ENCODE assay signal across 8 cellular contexts in the genomic region with DNA sequence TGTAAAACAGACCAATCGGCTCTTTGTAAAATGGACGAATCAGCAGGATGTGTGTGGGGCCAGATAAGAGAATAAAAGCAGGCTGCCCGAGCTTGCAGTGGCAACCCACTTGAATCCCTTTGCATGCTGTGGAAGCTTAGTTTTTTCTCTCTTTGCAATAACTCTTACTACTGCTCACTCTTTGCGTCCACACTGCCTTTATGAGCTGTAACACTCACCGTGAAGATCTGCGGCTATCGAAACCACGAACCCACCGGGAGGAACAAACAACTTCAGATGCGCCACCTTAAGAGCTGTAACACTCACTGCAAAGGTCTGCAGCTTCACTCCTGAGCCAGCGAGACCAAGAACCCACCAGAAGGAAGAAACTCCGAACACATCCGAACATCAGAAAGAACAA.
DNase-seq lines count a peak whose midpoint lies in the region; ATAC-seq and TF ChIP-seq lines count a peak whose summit lies in the region.
"Not testable (repeated sequence)": the region's sequence is repeated elsewhere in the genome, so short reads cannot be mapped to it uniquely, and the experiment has no call there.

No MANE protein-coding gene starts in this region.

- not testable (repeated sequence) for H3K4me1 Mint-ChIP-seq in CD4-positive, alpha-beta T cell (ENCODE audit: low read depth); T-helper 1 cell treated with Interleukin-12 subunit alpha and Interleukin-12 subunit beta and Interleukin-4 antibody, amounts not matched to agents 30 μg/mL and 1 μg/mL, for 36 hours (ENCODE audit: low read depth); activated CD4-positive, alpha-beta T cell treated with anti-CD3 and anti-CD28 coated beads, Interleukin-2, amount 10 ng/mL, durations not matched to agents 7 days and 5 days; stimulated activated naive CD8-positive, alpha-beta T cell treated with anti-CD3 and anti-CD28 coated beads, Interleukin-15, amount 100 ng/mL, for 72 hours
- H3K4me1 Mint-ChIP-seq in GM23338: peaks cover 39% of the 10 kb centered on the region
- H3K4me1 Mint-ChIP-seq in activated T-cell treated with anti-CD3 and anti-CD28 coated beads, Interleukin-2, amount 50 U/mL, for 24 hours (ENCODE audit: low read depth): peaks cover 19% of the 10 kb centered on the region
- H3K4me1 Mint-ChIP-seq in activated naive CD8-positive, alpha-beta T cell treated with anti-CD3 and anti-CD28 coated beads, Interleukin-2, amount 10 ng/mL, durations not matched to agents 7 days and 5 days: peaks cover 15% of the 10 kb centered on the region

- not testable (repeated sequence) for H3K27ac Mint-ChIP-seq in CD4-positive, alpha-beta T cell; GM23338; T-helper 1 cell treated with Interleukin-12 subunit alpha and Interleukin-12 subunit beta and Interleukin-4 antibody, amounts not matched to agents 30 μg/mL and 1 μg/mL, for 36 hours; activated CD4-positive, alpha-beta T cell treated with anti-CD3 and anti-CD28 coated beads, Interleukin-2, amount 10 ng/mL, durations not matched to agents 7 days and 5 days; activated T-cell treated with anti-CD3 and anti-CD28 coated beads, Interleukin-2, amount 50 U/mL, for 24 hours; stimulated activated naive CD8-positive, alpha-beta T cell treated with anti-CD3 and anti-CD28 coated beads, Interleukin-15, amount 100 ng/mL, for 72 hours
- H3K27ac Mint-ChIP-seq in activated naive CD8-positive, alpha-beta T cell treated with anti-CD3 and anti-CD28 coated beads, Interleukin-2, amount 10 ng/mL, durations not matched to agents 7 days and 5 days: peak overlapping the region; percentile 71

- not testable (repeated sequence) for H3K27me3 ChIP-seq in CD4-positive, alpha-beta T cell (ENCODE audit: control insufficient read depth, insufficient read depth, low read length); GM23338 (ENCODE audit: insufficient read depth)

- TF ChIP-seq CTCF in CD4-positive, alpha-beta T cell (IDR thresholded peaks at IDR 0.05); GM23338 (conservative IDR thresholded peaks at IDR 0.05; ENCODE audit: low read depth in 2 of 2): not testable (repeated sequence)

- not testable (repeated sequence) for DNase-seq in CD4-positive, alpha-beta T cell; GM23338 (ENCODE audit: low spot score); activated CD4-positive, alpha-beta T cell treated with anti-CD3 and anti-CD28 coated beads, Interleukin-2, amount 10 ng/mL, durations not matched to agents 7 days and 5 days
- DNase-seq in activated T-cell treated with anti-CD3 and anti-CD28 coated beads, Interleukin-2, amount 50 U/mL, for 24 hours: peak; percentile 29
- DNase-seq in activated gamma-delta T cell treated with Interleukin-2 at 50 U/mL for 16 hours: peak; percentile 9
- peak; percentile 37 for DNase-seq in activated naive CD8-positive, alpha-beta T cell treated with anti-CD3 and anti-CD28 coated beads, Interleukin-2, amount 10 ng/mL, durations not matched to agents 7 days and 5 days
- DNase-seq in stimulated activated naive CD8-positive, alpha-beta T cell treated with anti-CD3 and anti-CD28 coated beads, Interleukin-15, amount 100 ng/mL, for 72 hours: peak in 1 of 2 donors; percentile 14

- not testable (repeated sequence) for H3K36me3 ChIP-seq in GM23338 (ENCODE audit: insufficient read depth)

- H3K9me3 ChIP-seq in CD4-positive, alpha-beta T cell (ENCODE audit: control insufficient read depth, low read length): not testable (repeated sequence)

- H3K4me1 ChIP-seq in GM23338 (ENCODE audit: insufficient read depth): peaks cover 16% of the 10 kb centered on the region

- H3K27ac ChIP-seq in CD4-positive, alpha-beta T cell (ENCODE audit: low read depth, low read length); GM23338 (ENCODE audit: low read depth): not testable (repeated sequence)

- not testable (repeated sequence) for H3K4me2 ChIP-seq in GM23338

- H3K4me3 ChIP-seq in GM23338: not testable (repeated sequence)

- H3F3A ChIP-seq in GM23338 (replicated peaks; ENCODE audit: low read depth): not testable (repeated sequence)

- CTCF ChIA-PET in CD4-positive, alpha-beta T cell (lab: Charles Lee): not testable (repeated sequence)
- CTCF ChIA-PET in activated CD4-positive, alpha-beta T cell treated with anti-CD3 and anti-CD28 coated beads, Interleukin-2, amount 10 ng/mL, durations not matched to agents 7 days and 5 days (lab: Charles Lee): interaction anchor here (1.1 to 1.9 kb wide), 2 partner anchors 28 to 50 kb away, joined by 3 to 4 read pairs; no protein-coding TSS in a partner anchor

- not testable (repeated sequence) for H3K9me2 ChIP-seq in GM23338 (ENCODE audit: insufficient read depth)

- H3K9me3 Mint-ChIP-seq in CD4-positive, alpha-beta T cell; T-helper 1 cell treated with Interleukin-12 subunit alpha and Interleukin-12 subunit beta and Interleukin-4 antibody, amounts not matched to agents 30 μg/mL and 1 μg/mL, for 36 hours; activated CD4-positive, alpha-beta T cell treated with anti-CD3 and anti-CD28 coated beads, Interleukin-2, amount 10 ng/mL, durations not matched to agents 7 days and 5 days; activated T-cell treated with anti-CD3 and anti-CD28 coated beads, Interleukin-2, amount 50 U/mL, for 24 hours; activated naive CD8-positive, alpha-beta T cell treated with anti-CD3 and anti-CD28 coated beads, Interleukin-2, amount 10 ng/mL, durations not matched to agents 7 days and 5 days; stimulated activated naive CD8-positive, alpha-beta T cell treated with anti-CD3 and anti-CD28 coated beads, Interleukin-15, amount 100 ng/mL, for 72 hours: not testable (repeated sequence)
- peaks cover 14% of the 10 kb centered on the region for H3K9me3 Mint-ChIP-seq in GM23338

- intact Hi-C loops in CD4-positive, alpha-beta T cell (cut with DNase I, micrococcal nuclease): not testable (repeated sequence)

- not testable (repeated sequence) for H3K36me3 Mint-ChIP-seq in CD4-positive, alpha-beta T cell (ENCODE audit: low read depth); T-helper 1 cell treated with Interleukin-12 subunit alpha and Interleukin-12 subunit beta and Interleukin-4 antibody, amounts not matched to agents 30 μg/mL and 1 μg/mL, for 36 hours (ENCODE audit: low read depth); activated CD4-positive, alpha-beta T cell treated with anti-CD3 and anti-CD28 coated beads, Interleukin-2, amount 10 ng/mL, durations not matched to agents 7 days and 5 days (ENCODE audit: low read depth); activated T-cell treated with anti-CD3 and anti-CD28 coated beads, Interleukin-2, amount 50 U/mL, for 24 hours (ENCODE audit: low read depth); activated naive CD8-positive, alpha-beta T cell treated with anti-CD3 and anti-CD28 coated beads, Interleukin-2, amount 10 ng/mL, durations not matched to agents 7 days and 5 days
- H3K36me3 Mint-ChIP-seq in GM23338 (ENCODE audit: low read depth): peaks cover 10% of the 10 kb centered on the region

- POLR2A ChIA-PET in CD4-positive, alpha-beta T cell (lab: Charles Lee); activated CD4-positive, alpha-beta T cell treated with anti-CD3 and anti-CD28 coated beads, Interleukin-2, amount 10 ng/mL, durations not matched to agents 7 days and 5 days (lab: Charles Lee); activated naive CD8-positive, alpha-beta T cell treated with anti-CD3 and anti-CD28 coated beads, Interleukin-2, amount 10 ng/mL, durations not matched to agents 7 days and 5 days (lab: Charles Lee): not testable (repeated sequence)

- peak overlapping the region; percentile 63; the same call in 1 of the 2 replicates for H2AFZ ChIP-seq in GM23338

- ATAC-seq in CD4-positive, alpha-beta T cell (ENCODE audit: poor library complexity); GM23338: not testable (repeated sequence)
- ATAC-seq in activated naive CD8-positive, alpha-beta T cell treated with anti-CD3 and anti-CD28 coated beads, Interleukin-2, amount 10 ng/mL, durations not matched to agents 7 days and 5 days (ENCODE audit: low read depth): peak; percentile 73
- peak; percentile 52 for ATAC-seq in stimulated activated naive CD8-positive, alpha-beta T cell treated with anti-CD3 and anti-CD28 coated beads, Interleukin-15, amount 100 ng/mL, for 72 hours

- H3K27me3 Mint-ChIP-seq in CD4-positive, alpha-beta T cell: peaks cover 21% of the 10 kb centered on the region
- H3K27me3 Mint-ChIP-seq in GM23338 (ENCODE audit: insufficient read depth, low read depth, poor library complexity); T-helper 1 cell treated with Interleukin-12 subunit alpha and Interleukin-12 subunit beta and Interleukin-4 antibody, amounts not matched to agents 30 μg/mL and 1 μg/mL, for 36 hours (ENCODE audit: low read depth); activated CD4-positive, alpha-beta T cell treated with anti-CD3 and anti-CD28 coated beads, Interleukin-2, amount 10 ng/mL, durations not matched to agents 7 days and 5 days; activated naive CD8-positive, alpha-beta T cell treated with anti-CD3 and anti-CD28 coated beads, Interleukin-2, amount 10 ng/mL, durations not matched to agents 7 days and 5 days; stimulated activated naive CD8-positive, alpha-beta T cell treated with anti-CD3 and anti-CD28 coated beads, Interleukin-15, amount 100 ng/mL, for 72 hours: not testable (repeated sequence)
- peaks cover 24% of the 10 kb centered on the region for H3K27me3 Mint-ChIP-seq in activated T-cell treated with anti-CD3 and anti-CD28 coated beads, Interleukin-2, amount 50 U/mL, for 24 hours

- not testable (repeated sequence) for H4K20me1 ChIP-seq in GM23338 (replicated peaks; ENCODE audit: insufficient read depth)

- not testable (repeated sequence) for H3K79me2 ChIP-seq in GM23338 (replicated peaks; ENCODE audit: insufficient read depth)

- peak overlapping the region; percentile 25 for H3K4me3 Mint-ChIP-seq in CD4-positive, alpha-beta T cell
- not testable (repeated sequence) for H3K4me3 Mint-ChIP-seq in GM23338
- H3K4me3 Mint-ChIP-seq in T-helper 1 cell treated with Interleukin-12 subunit alpha and Interleukin-12 subunit beta and Interleukin-4 antibody, amounts not matched to agents 30 μg/mL and 1 μg/mL, for 36 hours: peak overlapping the region; percentile 37
- H3K4me3 Mint-ChIP-seq in activated CD4-positive, alpha-beta T cell treated with anti-CD3 and anti-CD28 coated beads, Interleukin-2, amount 10 ng/mL, durations not matched to agents 7 days and 5 days: peak overlapping the region; percentile 40
- H3K4me3 Mint-ChIP-seq in activated T-cell treated with anti-CD3 and anti-CD28 coated beads, Interleukin-2, amount 50 U/mL, for 24 hours: peak overlapping the region; percentile 72
- peak overlapping the region; percentile 69 for H3K4me3 Mint-ChIP-seq in activated naive CD8-positive, alpha-beta T cell treated with anti-CD3 and anti-CD28 coated beads, Interleukin-2, amount 10 ng/mL, durations not matched to agents 7 days and 5 days
- peak overlapping the region; percentile 14 to 64 for H3K4me3 Mint-ChIP-seq in stimulated activated naive CD8-positive, alpha-beta T cell treated with anti-CD3 and anti-CD28 coated beads, Interleukin-15, amount 100 ng/mL, for 72 hours
